9 cellular contexts compared by ENCODE assay signal in genomic region chr1:151790940-151791651, GRCh38. TPM values are rescaled to one million over a fixed set of nuclear protein-coding genes. Genes with fewer than 3 reads are reported as not detected.
DNase-seq lines count a peak whose midpoint lies in the region; ATAC-seq, FAIRE-seq and TF ChIP-seq lines count a peak whose summit lies in the region.
"Had no signal": no experiment of that assay in that cellular context is flagged by ENCODE, and none has a peak within 500 bp of the region (broad histone marks: within the 10 kb centered on the region; RNA-seq: fewer than 3 reads in every experiment).

No MANE protein-coding gene starts in this region.

- H4K20me1 ChIP-seq in BLaER1 (no peaks in the 10 kb centered on the region), GM23338 (replicated peaks; ENCODE audit: insufficient read depth) (no peaks in the 10 kb centered on the region), mammary epithelial cell (ENCODE audit: insufficient read depth, low read length) (no peaks in the 10 kb centered on the region)

- TF ChIP-seq POLR2A in lower leg skin (IDR thresholded peaks at IDR 0.05) (no peak), tibial nerve (IDR thresholded peaks at IDR 0.05) (no peak)

- H3K9me3 ChIP-seq in BLaER1 (no peaks in the 10 kb centered on the region), NT2/D1 (ENCODE audit: insufficient read depth, low read length) (no peaks in the 10 kb centered on the region), mammary epithelial cell (replicated peaks; ENCODE audit: insufficient read depth, low read length) (no peaks in the 10 kb centered on the region), tibial nerve (no peaks in the 10 kb centered on the region)

- ATAC-seq in GM23338, result peak; percentile 18

- no peak for FAIRE-seq in GM19239 (lab: Jason Lieb, UNC)

- TF ChIP-seq EP300 in tibial nerve (IDR thresholded peaks at IDR 0.05), result no peak

- H3K27me3 Mint-ChIP-seq in GM23338 (ENCODE audit: insufficient read depth, low read depth, poor library complexity), result peaks cover 6% of the 10 kb centered on the region

- H3F3A ChIP-seq in GM23338 (replicated peaks; ENCODE audit: low read depth), result peaks cover 6% of the 10 kb centered on the region; the same call in 1 of the 2 replicates

- dilution Hi-C loops in mammary epithelial cell (cut with HindIII; ENCODE audit: low sequenced_read_pairs), result no loop called here

- TF ChIP-seq CTCF in GM23338 (conservative IDR thresholded peaks at IDR 0.05; ENCODE audit: low read depth in 2 of 2), result no peak
- TF ChIP-seq CTCF in mammary epithelial cell (conservative IDR thresholded peaks at IDR 0.05 in 1 of 2, IDR thresholded peaks at IDR 0.05 in 1 of 2; ENCODE audit: extremely low read depth in 1 of 2, insufficient read depth in 1 of 2, low read depth in 1 of 2, low read length in 2 of 2), result no peak
- TF ChIP-seq CTCF in lower leg skin (IDR thresholded peaks at IDR 0.05), result no peak
- TF ChIP-seq CTCF in tibial nerve (IDR thresholded peaks at IDR 0.05), result no peak

- peaks cover 2% of the 10 kb centered on the region; the same call in 1 of the 3 replicates for H3K9me3 Mint-ChIP-seq in GM23338

- in situ Hi-C loops in mammary epithelial cell (cut with MboI; ENCODE audit: low sequenced_read_pairs in 2 of 2), result no loop called here

- no TSS peak for BruUV-seq in mammary epithelial cell (replicated peaks; lab: Mats Ljungman, UMichigan)

- peak overlapping the region; percentile 49; the same call in 1 of the 2 replicates for H3K27ac ChIP-seq in BLaER1
- no peak overlapping the region for H3K27ac ChIP-seq in GM23338 (ENCODE audit: low read depth)
- H3K27ac ChIP-seq in mammary epithelial cell (ENCODE audit: insufficient read depth, low read depth, low read length), result no peak overlapping the region
- H3K27ac ChIP-seq in tibial nerve, result peak overlapping the region in 3 of 4 donors; percentile 56 to 67 (median 57)

- no peaks in the 10 kb centered on the region for H3K9me2 ChIP-seq in GM23338 (ENCODE audit: insufficient read depth)

- intact Hi-C loops in mammary epithelial cell (cut with micrococcal nuclease) (loop anchor here (1.0 to 2.0 kb wide), 3 partner anchors 18 to 45 kb away; partner anchors contain the start of gene MRPL9), lower leg skin (cut with DNase I; ENCODE audit: low total_unique reads) (no loop called here)

- peak; percentile 44 for DNase-seq in GM23338 (ENCODE audit: low spot score)
- no peak for DNase-seq in NT2/D1 (ENCODE audit: low read depth, low spot score)
- DNase-seq in mammary epithelial cell, result peak; percentile 4
- DNase-seq in lower leg skin (ENCODE audit: low spot score in 2 of 2), result no peak
- no peak for DNase-seq in tibial nerve (ENCODE audit: low spot score in 2 of 2)
- no peak for DNase-seq in GM19239 (ENCODE audit: insufficient read length, low spot score)
- DNase-seq in NCI-H1436 (lab: John Stamatoyannopoulos, UW), result no peak

- H3K27ac Mint-ChIP-seq in GM23338, result peak overlapping the region; percentile 46; the same call in 1 of the 2 replicates

- CTCF ChIA-PET in mammary epithelial cell (lab: Charles Lee; ENCODE audit: low non-redundant PET), result interaction anchor here (0.6 kb wide), 2 partner anchors 135 to 342 kb away, joined by 3 to 5 read pairs; no protein-coding TSS in a partner anchor

- H3K4me1 ChIP-seq in BLaER1 (peaks cover 26% of the 10 kb centered on the region), GM23338 (ENCODE audit: insufficient read depth) (peaks cover 11% of the 10 kb centered on the region), NT2/D1 (ENCODE audit: insufficient read depth, insufficient read length) (no peaks in the 10 kb centered on the region), mammary epithelial cell (ENCODE audit: insufficient read depth, low read length) (no peaks in the 10 kb centered on the region), tibial nerve (peaks cover 0 to 19% (median 0%) of the 10 kb centered on the region in 4 donors)

- H3K4me3 ChIP-seq in BLaER1 (peak overlapping the region; percentile 84), GM23338 (peak overlapping the region; percentile 76), NT2/D1 (ENCODE audit: insufficient read length, low read depth) (peak overlapping the region; percentile 76), mammary epithelial cell (replicated peaks in 1 of 3; ENCODE audit: insufficient read depth in 1 of 3, low read depth in 2 of 3, low read length in 3 of 3) (peak overlapping the region; percentile 56 to 71 (median 60)), lower leg skin (ENCODE audit: low read depth, poor library complexity, severe bottlenecking) (peak overlapping the region; percentile 48), tibial nerve (peak overlapping the region; percentile 54 to 69 (median 63))

- under 1% methylated on average over 12 of the region's 52 CpGs for WGBS in mammary epithelial cell (ENCODE audit: low coverage, missing lambda C conversion rate)
- 1 to 2% methylated on average over 52 of the region's 52 CpGs for WGBS in lower leg skin, 2 donors
- WGBS in tibial nerve, 2 donors, result 0% methylated on average over 46 to 50 of the region's 52 CpGs

- H3K79me2 ChIP-seq in GM23338 (replicated peaks; ENCODE audit: insufficient read depth) (no peaks in the 10 kb centered on the region; the same call in 1 of the 2 replicates), mammary epithelial cell (ENCODE audit: insufficient read depth, low read length) (no peaks in the 10 kb centered on the region)

- peak overlapping the region; percentile 79 for H3K9ac ChIP-seq in BLaER1
- H3K9ac ChIP-seq in NT2/D1 (ENCODE audit: insufficient read length, low read depth), result peak overlapping the region; percentile 71
- peak overlapping the region; percentile 61 for H3K9ac ChIP-seq in mammary epithelial cell (ENCODE audit: insufficient read depth, low read length)

- no peaks in the 10 kb centered on the region for H3K36me3 Mint-ChIP-seq in GM23338 (ENCODE audit: low read depth)

- H3K4me2 ChIP-seq in BLaER1 (peak overlapping the region; percentile 99), GM23338 (peak overlapping the region; percentile 80), mammary epithelial cell (ENCODE audit: insufficient read depth, low read depth, low read length) (peak overlapping the region; percentile 99)

- H3K4me1 Mint-ChIP-seq in GM23338, result peaks cover 11% of the 10 kb centered on the region; the same call in 2 of the 3 replicates

- peak overlapping the region; percentile 85 for H3K4me3 Mint-ChIP-seq in GM23338

- H3K27me3 ChIP-seq in BLaER1, result no peaks in the 10 kb centered on the region
- H3K27me3 ChIP-seq in GM23338 (ENCODE audit: insufficient read depth), result no peaks in the 10 kb centered on the region
- H3K27me3 ChIP-seq in NT2/D1 (ENCODE audit: insufficient read depth, insufficient read length), result peaks cover 22% of the 10 kb centered on the region
- H3K27me3 ChIP-seq in mammary epithelial cell (ENCODE audit: insufficient read depth, low read length), result no peaks in the 10 kb centered on the region
- H3K27me3 ChIP-seq in tibial nerve, result no peaks in the 10 kb centered on the region

- no peaks in the 10 kb centered on the region for H3K36me3 ChIP-seq in BLaER1
- H3K36me3 ChIP-seq in GM23338 (ENCODE audit: insufficient read depth), result no peaks in the 10 kb centered on the region
- H3K36me3 ChIP-seq in NT2/D1 (ENCODE audit: insufficient read depth, insufficient read length, low read length), result no peaks in the 10 kb centered on the region
- H3K36me3 ChIP-seq in mammary epithelial cell (ENCODE audit: insufficient read depth, low read length), result no peaks in the 10 kb centered on the region
- H3K36me3 ChIP-seq in tibial nerve, result peaks cover 0 to 6% (median 0%) of the 10 kb centered on the region in 3 donors

- peak overlapping the region; percentile 48 for H2AFZ ChIP-seq in GM23338
- H2AFZ ChIP-seq in mammary epithelial cell (ENCODE audit: low read depth, low read length), result peak overlapping the region; percentile 98

RNA-seq across cellular contexts. Expression of gene TDRKH, which starts 0.8 kb away (rescaled TPM):
- 19.6 and 25.6 TPM in 2 replicates for total RNA-seq in GM23338 (2014; rRNA removed; shearing (Covaris generic))
- polyA plus RNA-seq in GM23338 (2016; fragmentation: Nextera tagmentation; extraction: Ambion mirVana) (8.9 and 10.2 TPM in 2 replicates), mammary epithelial cell (6.7 TPM)
- total RNA-seq in mammary epithelial cell (1 to 10 TPM; 3.0 to 9.3 TPM), lower leg skin (1 to 10 TPM; 2.1 to 3.0 (median 2.6) TPM), tibial nerve (1 to 10 TPM; 2.2 to 8.0 (median 7.0) TPM)
- polyA minus RNA-seq in mammary epithelial cell, result 6.8 TPM

RNA-seq across cellular contexts. Expression of gene LINGO4, which starts 14.1 kb away (rescaled TPM):
- total RNA-seq in GM23338 (2014; rRNA removed; shearing (Covaris generic)), result not detected in 2 replicates
- not detected in 2 replicates for polyA plus RNA-seq in GM23338 (2016; fragmentation: Nextera tagmentation; extraction: Ambion mirVana)
- not detected for total RNA-seq in mammary epithelial cell
- not detected for polyA plus RNA-seq in mammary epithelial cell
- not detected for polyA minus RNA-seq in mammary epithelial cell
- total RNA-seq in lower leg skin, result under 1 TPM in 3 of 4 donors, not detected in 1; 0.17 to 0.36 (median 0.34) TPM
- total RNA-seq in tibial nerve, result not detected
- total RNA-seq: LHCN-M2 had no signal

RNA-seq across cellular contexts. Expression of gene MRPL9, which starts 27.8 kb away (rescaled TPM):
- total RNA-seq in GM23338 (2014; rRNA removed; shearing (Covaris generic)), result 88.5 and 89.0 TPM in 2 replicates
- polyA plus RNA-seq in GM23338 (2016; fragmentation: Nextera tagmentation; extraction: Ambion mirVana) (126 TPM in 2 replicates), mammary epithelial cell (63.5 TPM)
- total RNA-seq in mammary epithelial cell (10 to 100 TPM; 47.5 to 77.4 TPM), lower leg skin (100 to 1,000 TPM in 1 of 4 donors, 10 to 100 TPM in 3; 48.8 to 112 (median 66.4) TPM), tibial nerve (10 to 100 TPM; 47.1 to 74.1 (median 58.7) TPM)
- polyA minus RNA-seq in mammary epithelial cell, result 237 TPM

RNA-seq across cellular contexts. Expression of gene RORC, which starts 40.5 kb away (rescaled TPM):
- 0.97 and 1.6 TPM in 2 replicates for total RNA-seq in GM23338 (2014; rRNA removed; shearing (Covaris generic))
- polyA plus RNA-seq in GM23338 (2016; fragmentation: Nextera tagmentation; extraction: Ambion mirVana), result 0.26 and 0.29 TPM in 2 replicates
- under 1 TPM in 1 of 2 donors, not detected in 1; 0.33 TPM for total RNA-seq in mammary epithelial cell
- polyA plus RNA-seq in mammary epithelial cell, result 0.09 TPM
- polyA minus RNA-seq in mammary epithelial cell, result 0.26 TPM
- 10 to 100 TPM; 33.6 to 83.2 (median 58.2) TPM for total RNA-seq in lower leg skin
- under 1 TPM in 2 of 4 donors, not detected in 2; 0.21 to 0.90 TPM for total RNA-seq in tibial nerve
- total RNA-seq: LHCN-M2 had no signal

RNA-seq across cellular contexts. Expression of gene C2CD4D, which starts 48.5 kb away (rescaled TPM):
- total RNA-seq in GM23338 (2014; rRNA removed; shearing (Covaris generic)), result 0.35 TPM in 1 of 2 replicates, not detected in the other
- polyA plus RNA-seq in GM23338 (2016; fragmentation: Nextera tagmentation; extraction: Ambion mirVana) (0.82 and 0.92 TPM in 2 replicates), mammary epithelial cell (0.19 TPM)
- total RNA-seq in mammary epithelial cell (under 1 TPM; 0.17 to 0.33 TPM), lower leg skin (1 to 10 TPM; 1.4 to 4.2 (median 2.3) TPM), tibial nerve (1 to 10 TPM in 2 of 4 donors, not detected in 2; 2.2 to 3.9 TPM)
- polyA minus RNA-seq in mammary epithelial cell, result not detected
- total RNA-seq: LHCN-M2 had no signal

Comparison
In these comparisons a context has a peak if more than half of its experiments do, and no peak if none do; other contexts are left out.
1. H3K27ac ChIP-seq: peak in BLaER1 (single experiment) and tibial nerve (3 of 4); none in GM23338 (single experiment) and mammary epithelial cell (single experiment).
2. DNase-seq: peak in GM23338 (single experiment) and mammary epithelial cell (single experiment); none in NT2/D1 (single experiment), lower leg skin (0 of 2), tibial nerve (0 of 2), GM19239 (single experiment) and NCI-H1436 (single experiment).
3. Peak in every context shown above with its lines, with median percentiles within 50 percentile points of each other: H3K4me2 ChIP-seq, H3K4me3 ChIP-seq and H3K9ac ChIP-seq.